Comparison of ENCODE assay signal across 13 cellular contexts in the genomic region with DNA sequence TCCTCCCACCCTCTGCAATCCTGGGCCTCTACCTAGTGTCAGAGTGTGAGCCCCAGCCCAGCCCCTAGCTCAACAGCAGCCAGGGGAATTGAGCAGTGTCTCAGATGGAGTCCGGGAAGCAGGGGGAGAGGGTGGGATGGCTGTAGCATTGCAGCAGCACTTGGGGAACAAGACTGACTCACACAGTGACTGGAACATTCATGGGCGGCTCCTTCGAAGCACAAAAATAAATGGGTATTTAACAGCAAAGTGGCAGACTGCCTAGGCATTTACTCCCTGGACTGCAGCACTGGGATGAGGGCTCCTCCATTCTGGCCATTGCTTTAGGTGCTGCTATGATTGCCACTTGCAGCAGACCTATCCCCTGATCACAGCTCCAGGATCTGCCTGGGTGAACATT. TPM values are rescaled to one million over a fixed set of nuclear protein-coding genes. Genes with fewer than 3 reads are reported as not detected.
DNase-seq lines count a peak whose midpoint lies in the region; ATAC-seq and TF ChIP-seq lines count a peak whose summit lies in the region.
"Had no signal": no experiment of that assay in that cellular context is flagged by ENCODE, and none has a peak within 500 bp of the region (broad histone marks: within the 10 kb centered on the region; RNA-seq: fewer than 3 reads in every experiment).

No MANE protein-coding gene starts in this region.

- no peak overlapping the region for H3K4me3 ChIP-seq in ACC112 (ENCODE audit: low read depth, low read length)
- H3K4me3 ChIP-seq in adipocyte (ENCODE audit: low read length) = peak overlapping the region; percentile 21
- H3K4me3 ChIP-seq in gastroesophageal sphincter = no peak overlapping the region
- H3K4me3 ChIP-seq in WERI-Rb-1 (ENCODE audit: low read depth, low read length) = no peak overlapping the region
- H3K4me3 ChIP-seq: A549 had no signal

- peaks cover 22% of the 10 kb centered on the region for H3K4me1 ChIP-seq in ACC112 (ENCODE audit: control insufficient read depth, insufficient read depth, low read length, unreplicated experiment)
- peaks cover 68% of the 10 kb centered on the region for H3K4me1 ChIP-seq in adipocyte (ENCODE audit: control insufficient read depth, insufficient read depth, low read length)
- peaks cover 10 to 72% (median 24%) of the 10 kb centered on the region in 3 donors for H3K4me1 ChIP-seq in gastroesophageal sphincter

- no peaks in the 10 kb centered on the region for H3K36me3 Mint-ChIP-seq in endothelial cell (ENCODE audit: low read depth, unreplicated experiment)

- peaks cover 3% of the 10 kb centered on the region for H3K4me1 Mint-ChIP-seq in endothelial cell (ENCODE audit: unreplicated experiment)

- peak overlapping the region; percentile 64 for H2AFZ ChIP-seq in ACC112 (ENCODE audit: low read length, unreplicated experiment)

- no peak for TF ChIP-seq POLR2A in gastroesophageal sphincter (IDR thresholded peaks at IDR 0.05)

- no peaks in the 10 kb centered on the region for H3K27me3 Mint-ChIP-seq in endothelial cell (ENCODE audit: unreplicated experiment)

- ATAC-seq in gastroesophageal sphincter (peak; percentile 81), GM21737 (IDR thresholded peaks at IDR 0.05; ENCODE audit: unreplicated experiment) (no peak), GM21526 (IDR thresholded peaks at IDR 0.05; ENCODE audit: low FRiP score, unreplicated experiment) (no peak)
- ATAC-seq: A549, Panc1 had no signal

- H3K4me3 Mint-ChIP-seq in endothelial cell (ENCODE audit: unreplicated experiment) = no peak overlapping the region

- H3K27me3 ChIP-seq in ACC112 (ENCODE audit: insufficient read depth, low read length) (no peaks in the 10 kb centered on the region), adipocyte (replicated peaks; ENCODE audit: control insufficient read depth, insufficient read depth, low read length) (no peaks in the 10 kb centered on the region), gastroesophageal sphincter (no peaks in the 10 kb centered on the region), WERI-Rb-1 (ENCODE audit: insufficient read depth, low read depth, severe bottlenecking) (no peaks in the 10 kb centered on the region)

- DNase-seq in adipocyte (ENCODE audit: low read depth) = peak; percentile 41
- peak; percentile 90 for DNase-seq in posterior vena cava (ENCODE audit: low spot score)
- no peak for DNase-seq in endothelial cell (ENCODE audit: low spot score)
- DNase-seq in WERI-Rb-1 = no peak
- DNase-seq: activated CD8-positive, alpha-beta memory T cell treated with anti-CD3 and anti-CD28 coated beads for 24 hours; NCI-H2081 had no signal

- H3K27ac Mint-ChIP-seq in endothelial cell (ENCODE audit: unreplicated experiment) = no peak overlapping the region
- H3K27ac Mint-ChIP-seq: activated T-helper 2 cell treated with anti-CD3 and anti-CD28 coated beads, Interferon-gamma antibody, Interleukin-2, Interleukin-4, amounts not matched to agents 10 μg/mL and 5 μg/mL and 100 μg/mL, durations not matched to agents 14 hours and 24 hours and 36 hours had no signal

- no peaks in the 10 kb centered on the region for H3K9me3 Mint-ChIP-seq in endothelial cell (ENCODE audit: unreplicated experiment)
- H3K9me3 Mint-ChIP-seq: activated T-helper 2 cell treated with anti-CD3 and anti-CD28 coated beads, Interferon-gamma antibody, Interleukin-2, Interleukin-4, amounts not matched to agents 10 μg/mL and 5 μg/mL and 100 μg/mL, durations not matched to agents 14 hours and 24 hours and 36 hours had no signal

- H3K9ac ChIP-seq in adipocyte (ENCODE audit: low read length) = peak overlapping the region; percentile 76

- WGBS in gastroesophageal sphincter (ENCODE audit: low coverage in 1 of 2), 2 donors = 6% methylated on average over 3 of the region's 3 CpGs; no CpG with 5 or more reads in 1 of the 2 donors

- H3K79me2 ChIP-seq in ACC112 (ENCODE audit: control insufficient read depth, insufficient read depth, low read length, unreplicated experiment) = no peaks in the 10 kb centered on the region

- intact Hi-C loops in posterior vena cava (cut with DNase I) = loop anchor here in 1 of 2 donors (5.0 kb wide), 1 partner anchor 44 kb away; a partner anchor contains a TSS

- H3K9me3 ChIP-seq in adipocyte (ENCODE audit: control insufficient read depth, low read length) (no peaks in the 10 kb centered on the region), gastroesophageal sphincter (no peaks in the 10 kb centered on the region), WERI-Rb-1 (ENCODE audit: severe bottlenecking) (no peaks in the 10 kb centered on the region)
- H3K9me3 ChIP-seq: A549 had no signal

- H3K27ac ChIP-seq in ACC112 (ENCODE audit: low read depth, low read length) (0 out of 2 replicates have a peak overlapping the region, but pooled peaks have one; percentile 3), gastroesophageal sphincter (peak overlapping the region; percentile 69 to 94 (median 81)), WERI-Rb-1 (no peak overlapping the region)
- H3K27ac ChIP-seq: A549 had no signal

- no peak for TF ChIP-seq EP300 in gastroesophageal sphincter (IDR thresholded peaks at IDR 0.05)

- TF ChIP-seq CTCF in gastroesophageal sphincter (IDR thresholded peaks at IDR 0.05) (peak in 1 of 4 experiments; percentile 10), endothelial cell (IDR thresholded peaks at IDR 0.05; ENCODE audit: unreplicated experiment) (no peak), WERI-Rb-1 (IDR thresholded peaks at IDR 0.05; ENCODE audit: low read depth, low read length) (no peak)

- H3K36me3 ChIP-seq in ACC112 (ENCODE audit: insufficient read depth, low read length) (no peaks in the 10 kb centered on the region), adipocyte (ENCODE audit: control insufficient read depth, insufficient read depth, low read length, severe bottlenecking) (no peaks in the 10 kb centered on the region), gastroesophageal sphincter (no peaks in the 10 kb centered on the region), WERI-Rb-1 (no peaks in the 10 kb centered on the region)

RNA-seq across cellular contexts. Expression of a gene that starts 46.0 kb away (rescaled TPM):
- total RNA-seq in gastroesophageal sphincter = 100 to 1,000 TPM in 1 of 4 donors, 10 to 100 TPM in 3; 70.0 to 111 (median 79.2) TPM
- total RNA-seq in posterior vena cava = 100 to 1,000 TPM in 1 of 2 donors, 10 to 100 TPM in 1; 93.3 to 221 TPM
- 30.8 TPM for total RNA-seq in endothelial cell (ENCODE audit: unreplicated experiment)

Comparison
In these comparisons a context has a peak if more than half of its experiments do, and no peak if none do; other contexts are left out.
1. DNase-seq: peak in adipocyte (single experiment) and posterior vena cava (single experiment); none in endothelial cell (single experiment) and WERI-Rb-1 (single experiment).